ENCODE assay signal across 8 cellular contexts in the genomic region with DNA sequence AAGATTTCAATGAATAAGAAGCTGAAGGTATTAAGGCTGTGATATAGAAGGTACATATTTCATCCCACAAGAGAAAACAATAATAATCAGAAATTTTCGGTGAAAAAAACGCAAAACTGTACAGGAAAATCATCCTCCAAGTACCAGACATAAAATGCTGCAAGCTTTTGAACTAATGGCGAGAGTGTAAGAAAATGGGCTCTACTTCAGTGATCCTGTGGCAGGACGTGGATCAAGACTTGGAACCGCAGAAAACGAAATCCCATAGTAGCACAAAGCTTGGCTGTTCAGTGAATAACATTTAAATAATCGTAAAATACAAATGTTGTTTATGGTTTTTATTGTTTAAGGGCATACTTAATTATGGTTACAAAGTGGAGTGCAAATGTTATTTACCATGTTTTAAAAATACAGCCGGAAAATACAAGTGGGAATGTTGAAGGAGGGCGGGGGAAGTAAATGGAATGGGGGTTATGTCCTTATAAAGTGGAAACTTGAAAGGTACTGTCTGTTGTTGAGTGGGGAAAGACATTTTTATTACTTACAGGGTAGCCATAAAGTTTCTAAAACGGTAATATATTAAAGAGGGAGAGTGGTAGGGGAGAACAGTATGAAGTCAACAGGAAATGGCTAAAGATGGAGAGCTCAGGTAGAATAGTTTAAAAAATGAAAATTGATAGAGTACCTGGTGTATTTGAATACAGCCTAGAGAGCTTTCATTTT.
DNase-seq lines count a peak whose midpoint lies in the region; ATAC-seq, FAIRE-seq and TF ChIP-seq lines count a peak whose summit lies in the region.

No MANE protein-coding gene starts in this region.

- H4K20me1 ChIP-seq in DND-41 (ENCODE audit: insufficient read depth, low read length) = peaks cover 25% of the 10 kb centered on the region
- no peaks in the 10 kb centered on the region for H4K20me1 ChIP-seq in MM.1S (ENCODE audit: insufficient read depth, low read length)

- H3K4me1 Mint-ChIP-seq in activated naive CD8-positive, alpha-beta T cell treated with anti-CD3 and anti-CD28 coated beads, Interleukin-2, amount 50 U/mL, for 24 hours = peaks cover 54% of the 10 kb centered on the region

- no peak for TF ChIP-seq CTCF in DND-41 (IDR thresholded peaks at IDR 0.05; ENCODE audit: borderline replicate concordance, extremely low read depth, low read length, poor library complexity, severe bottlenecking)
- TF ChIP-seq CTCF in MM.1S (IDR thresholded peaks at IDR 0.05; ENCODE audit: low read length) = no peak

- H3K27me3 ChIP-seq in DND-41 (ENCODE audit: insufficient read depth, low read length, poor library complexity) (no peaks in the 10 kb centered on the region), MM.1S (replicated peaks; ENCODE audit: insufficient read depth, low read length) (no peaks in the 10 kb centered on the region), stomach smooth muscle (ENCODE audit: control insufficient read depth in 1 of 2, insufficient read depth in 2 of 2, low read length in 2 of 2) (peaks cover 0 to 3% of the 10 kb centered on the region in 2 donors)

- DNase-seq in DND-41 (no peak), MM.1S (peak; percentile 12), NCI-H187 treated with DMSO at 0.1 percent for 48 hours (lab: John Stamatoyannopoulos, UW) (no peak)
- no peak for DNase-seq in activated naive CD8-positive, alpha-beta T cell treated with anti-CD3 and anti-CD28 coated beads, Interleukin-2, amount 50 U/mL, for 24 hours

- no peaks in the 10 kb centered on the region for H3K27me3 Mint-ChIP-seq in activated naive CD8-positive, alpha-beta T cell treated with anti-CD3 and anti-CD28 coated beads, Interleukin-2, amount 50 U/mL, for 24 hours

- ATAC-seq in DND-41 (ENCODE audit: insufficient read depth, low read depth) (no peak), GM19035 (IDR thresholded peaks at IDR 0.05; ENCODE audit: unreplicated experiment) (no peak), HG03521 (IDR thresholded peaks at IDR 0.05; ENCODE audit: unreplicated experiment) (no peak)
- ATAC-seq in activated naive CD8-positive, alpha-beta T cell treated with anti-CD3 and anti-CD28 coated beads, Interleukin-2, amount 50 U/mL, for 24 hours = no peak

- H3K4me2 ChIP-seq in DND-41 (ENCODE audit: insufficient read depth, low read length) (peak overlapping the region; percentile 77), MM.1S (ENCODE audit: low read depth, low read length) (peak overlapping the region; percentile 82)

- no peaks in the 10 kb centered on the region for H3K9me3 Mint-ChIP-seq in activated naive CD8-positive, alpha-beta T cell treated with anti-CD3 and anti-CD28 coated beads, Interleukin-2, amount 50 U/mL, for 24 hours

- peak overlapping the region; percentile 55 to 73 for H3K4me3 ChIP-seq in DND-41 (ENCODE audit: low read depth in 1 of 2, low read length in 2 of 2)
- peak overlapping the region; percentile 74 for H3K4me3 ChIP-seq in MM.1S (ENCODE audit: low read length)
- H3K4me3 ChIP-seq in stomach smooth muscle (ENCODE audit: low read length in 2 of 2) = peak overlapping the region; percentile 70 to 88

- H3K4me1 ChIP-seq in DND-41 (ENCODE audit: insufficient read depth, low read length) (peaks cover 47% of the 10 kb centered on the region), MM.1S (ENCODE audit: low read length) (0 out of 2 replicates have a peak, but pooled peaks cover 10% of the 10 kb centered on the region), stomach smooth muscle (ENCODE audit: control insufficient read depth, insufficient read depth, low read length) (peaks cover 5% of the 10 kb centered on the region)

- H3K9me3 ChIP-seq in DND-41 (ENCODE audit: insufficient read depth, low read length, severe bottlenecking) = no peaks in the 10 kb centered on the region
- no peaks in the 10 kb centered on the region for H3K9me3 ChIP-seq in MM.1S (replicated peaks; ENCODE audit: insufficient read depth, low read length)
- H3K9me3 ChIP-seq in stomach smooth muscle (ENCODE audit: control insufficient read depth in 2 of 2, low read length in 2 of 2) = no peaks in the 10 kb centered on the region

- H3K4me3 Mint-ChIP-seq in activated naive CD8-positive, alpha-beta T cell treated with anti-CD3 and anti-CD28 coated beads, Interleukin-2, amount 50 U/mL, for 24 hours = peak overlapping the region; percentile 99

- peak overlapping the region; percentile 100 for H3K27ac Mint-ChIP-seq in activated naive CD8-positive, alpha-beta T cell treated with anti-CD3 and anti-CD28 coated beads, Interleukin-2, amount 50 U/mL, for 24 hours

- H3K9ac ChIP-seq in DND-41 (ENCODE audit: low read depth, low read length) (peak overlapping the region; percentile 82), MM.1S (ENCODE audit: low read length) (peak overlapping the region; percentile 82), stomach smooth muscle (ENCODE audit: low read length in 2 of 2) (peak overlapping the region; percentile 69 to 91)

- peaks cover 37% of the 10 kb centered on the region for H3K36me3 ChIP-seq in DND-41 (ENCODE audit: insufficient read depth, low read length)
- H3K36me3 ChIP-seq in MM.1S (replicated peaks; ENCODE audit: insufficient read depth, low read length) = no peaks in the 10 kb centered on the region
- H3K36me3 ChIP-seq in stomach smooth muscle (ENCODE audit: control insufficient read depth in 2 of 2, insufficient read depth in 2 of 2, low read length in 2 of 2) = no peaks in the 10 kb centered on the region

- H3K79me2 ChIP-seq in DND-41 (ENCODE audit: insufficient read depth, low read length) (peaks cover 79% of the 10 kb centered on the region), MM.1S (ENCODE audit: low read length) (peaks cover 72% of the 10 kb centered on the region)

- peak overlapping the region; percentile 89 for H2AFZ ChIP-seq in DND-41 (ENCODE audit: low read depth, low read length)
- H2AFZ ChIP-seq in MM.1S (ENCODE audit: low read length) = peak overlapping the region; percentile 67

- 0 out of 2 replicates have a peak, but pooled peaks cover 6% of the 10 kb centered on the region for H3F3A ChIP-seq in MM.1S (ENCODE audit: insufficient read depth, low read length)

- FAIRE-seq in islet of Langerhans (lab: Jason Lieb, UNC) = peak; percentile 64

- H3K27ac ChIP-seq in DND-41 (ENCODE audit: low read length) = peak overlapping the region; percentile 96
- peak overlapping the region; percentile 87; the same call in 1 of the 2 replicates for H3K27ac ChIP-seq in MM.1S (ENCODE audit: low read length)
- no peak overlapping the region for H3K27ac ChIP-seq in stomach smooth muscle (ENCODE audit: low read length)

- H3K9me2 ChIP-seq in MM.1S (replicated peaks; ENCODE audit: insufficient read depth, low read length) = no peaks in the 10 kb centered on the region

- H3K36me3 Mint-ChIP-seq in activated naive CD8-positive, alpha-beta T cell treated with anti-CD3 and anti-CD28 coated beads, Interleukin-2, amount 50 U/mL, for 24 hours (ENCODE audit: low read depth) = peaks cover 66% of the 10 kb centered on the region
